21 cellular contexts compared by ENCODE assay signal in the genomic region with DNA sequence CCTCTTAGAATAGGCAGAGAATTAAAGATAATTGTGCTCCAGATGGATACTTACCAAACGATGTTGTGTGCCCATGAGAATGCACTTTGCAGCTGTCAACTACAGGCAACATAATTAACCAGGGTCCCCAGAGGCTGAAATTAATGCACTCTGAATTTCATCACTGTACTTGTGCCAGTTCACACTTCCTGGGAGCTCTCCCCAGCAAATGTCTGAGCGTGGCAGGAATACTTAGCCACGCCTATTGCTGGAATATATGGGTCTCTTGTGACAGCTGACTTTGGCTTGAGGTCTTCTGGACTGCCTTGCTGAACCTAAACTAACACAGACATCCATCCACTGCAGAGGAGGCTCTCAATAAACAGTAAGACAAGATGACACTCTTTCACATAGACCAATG. TPM values are rescaled to one million over a fixed set of nuclear protein-coding genes. Genes with fewer than 3 reads are reported as not detected.
"Had no signal": no experiment of that assay in that cellular context is flagged by ENCODE, and none has a peak within 500 bp of the region (broad histone marks: within the 10 kb centered on the region; RNA-seq: fewer than 3 reads in every experiment).

No MANE protein-coding gene starts in this region.

- H3K4me1 ChIP-seq: ascending aorta, sigmoid colon, spleen, testis had no signal

- H3K4me3 ChIP-seq: ascending aorta, coronary artery, heart left ventricle, lung, sigmoid colon, spleen, testis had no signal

- H3K36me3 Mint-ChIP-seq: activated naive CD4-positive, alpha-beta T cell treated with anti-CD3 and anti-CD28 coated beads, Interleukin-2, amount 50 U/mL, for 24 hours had no signal

- H3K27me3 ChIP-seq: ascending aorta, heart left ventricle, sigmoid colon, testis had no signal

- H3K27ac Mint-ChIP-seq: activated naive CD4-positive, alpha-beta T cell treated with anti-CD3 and anti-CD28 coated beads, Interleukin-2, amount 50 U/mL, for 24 hours; activated T-cell treated with anti-CD3 and anti-CD28 coated beads, Interleukin-2, amount 50 U/mL, for 72 hours; natural killer cell treated with Interleukin-12 subunit alpha and Interleukin-12 subunit beta and Interleukin-15 and Interleukin-18, amount 100 ng/mL, for 72 hours; stimulated activated memory B cell treated with anti-CD40 and anti-IgM and Interleukin-4, amounts not matched to agents 10 μg/mL and 1 μg/mL and 100 μg/mL, for 72 hours; type B pancreatic cell had no signal

- H3K4me1 Mint-ChIP-seq: activated naive CD4-positive, alpha-beta T cell treated with anti-CD3 and anti-CD28 coated beads, Interleukin-2, amount 50 U/mL, for 24 hours had no signal

- H3K27ac ChIP-seq: ascending aorta, coronary artery, heart left ventricle, sigmoid colon, spleen, testis had no signal

- H3K36me3 ChIP-seq: ascending aorta, heart left ventricle, sigmoid colon, spleen had no signal

- H3K9me3 Mint-ChIP-seq: type B pancreatic cell had no signal

- H3K4me3 Mint-ChIP-seq: activated naive CD4-positive, alpha-beta T cell treated with anti-CD3 and anti-CD28 coated beads, Interleukin-2, amount 50 U/mL, for 24 hours; activated T-cell treated with anti-CD3 and anti-CD28 coated beads, Interleukin-2, amount 50 U/mL, for 72 hours; natural killer cell treated with Interleukin-12 subunit alpha and Interleukin-12 subunit beta and Interleukin-15 and Interleukin-18, amount 100 ng/mL, for 72 hours; stimulated activated memory B cell treated with anti-CD40 and anti-IgM and Interleukin-4, amounts not matched to agents 10 μg/mL and 1 μg/mL and 100 μg/mL, for 72 hours; type B pancreatic cell had no signal

- DNase-seq: activated CD4-positive, alpha-beta T cell treated with anti-CD3 and anti-CD28 coated beads, Interleukin-2, amount 50 U/mL, for 1 hour; activated CD8-positive, alpha-beta memory T cell treated with anti-CD3 and anti-CD28 coated beads for 24 hours; activated gamma-delta T cell; activated T-cell treated with anti-CD3 and anti-CD28 coated beads, Interleukin-2, amount 50 U/mL, for 72 hours; heart left ventricle; kidney; posterior cingulate gyrus; sigmoid colon; spleen; stimulated activated CD4-positive, alpha-beta T cell treated with anti-CD3 and anti-CD28 coated beads, Interleukin-4, amount 100 ng/mL, for 4 hours; testis had no signal

- ATAC-seq: activated CD4-positive, CD25-positive, alpha-beta regulatory T cell treated with anti-CD3 and anti-CD28 coated beads, Interleukin-2, amount 50 U/mL, for 24 hours; activated T-cell treated with anti-CD3 and anti-CD28 coated beads, Interleukin-2, amount 50 U/mL, for 72 hours; heart left ventricle; left lobe of liver; natural killer cell treated with Interleukin-12 subunit alpha and Interleukin-12 subunit beta and Interleukin-15 and Interleukin-18, amount 100 ng/mL, for 72 hours; stimulated activated memory B cell treated with anti-CD40 and anti-IgM and Interleukin-4, amounts not matched to agents 10 μg/mL and 1 μg/mL and 100 μg/mL, for 72 hours had no signal

- H3K9me3 ChIP-seq: testis had no signal

RNA-seq across cellular contexts. Expression of gene C1QTNF2, which starts 11.9 kb away (rescaled TPM):
- total RNA-seq: activated T-cell treated with anti-CD3 and anti-CD28 coated beads, Interleukin-2, amount 50 U/mL, for 72 hours; left lobe of liver; natural killer cell treated with Interleukin-12 subunit alpha and Interleukin-12 subunit beta and Interleukin-15 and Interleukin-18, amount 100 ng/mL, for 72 hours; renal cortical epithelial cell had no signal

RNA-seq across cellular contexts. Expression of gene FAM200C, which starts 17.5 kb away (rescaled TPM):
- total RNA-seq: ascending aorta had no signal
